ENCODE assay signal across 25 cellular contexts in the genomic region with DNA sequence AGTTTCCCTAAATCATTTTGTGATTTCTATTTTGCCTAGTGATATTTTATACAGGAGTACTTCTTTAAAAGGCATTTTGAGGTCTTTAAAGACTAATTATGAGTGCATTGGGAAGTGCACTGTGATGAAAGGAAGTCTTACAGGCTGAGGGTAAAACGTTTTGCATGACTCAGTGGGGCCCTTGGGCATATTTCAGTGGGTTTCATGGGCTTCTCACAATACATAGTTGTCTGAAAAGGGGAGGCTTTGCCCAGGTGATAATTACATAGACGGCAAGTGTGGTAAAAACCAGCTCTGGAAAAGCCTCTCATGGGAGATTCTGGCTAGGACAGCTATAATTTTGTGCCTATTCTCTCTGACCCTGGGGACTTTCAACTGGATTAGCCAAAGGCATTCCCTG.
"Had no signal": no experiment of that assay in that cellular context is flagged by ENCODE, and none has a peak within 500 bp of the region (broad histone marks: within the 10 kb centered on the region; RNA-seq: fewer than 3 reads in every experiment).

No MANE protein-coding gene starts in this region.

- H3K9me3 Mint-ChIP-seq: activated naive CD4-positive, alpha-beta T cell treated with anti-CD3 and anti-CD28 coated beads for 36 hours; activated naive CD8-positive, alpha-beta T cell treated with anti-CD3 and anti-CD28 coated beads for 36 hours; activated T-helper 1 cell treated with anti-CD3 and anti-CD28 coated beads, Interleukin-12 subunit alpha, Interleukin-12 subunit beta, Interleukin-2, Interleukin-4 antibody, amounts not matched to agents 30 ng/mL and 10 ng/mL and 1 ng/mL, durations not matched to agents 14 hours and 24 hours and 36 hours had no signal

- H3K4me1 Mint-ChIP-seq: activated naive CD8-positive, alpha-beta T cell treated with anti-CD3 and anti-CD28 coated beads for 36 hours; memory B cell; naive thymus-derived CD8-positive, alpha-beta T cell had no signal

- H3K27ac Mint-ChIP-seq: activated naive CD4-positive, alpha-beta T cell treated with anti-CD3 and anti-CD28 coated beads for 36 hours; activated naive CD8-positive, alpha-beta T cell treated with anti-CD3 and anti-CD28 coated beads for 36 hours; activated T-helper 1 cell treated with anti-CD3 and anti-CD28 coated beads, Interleukin-12 subunit alpha, Interleukin-12 subunit beta, Interleukin-2, Interleukin-4 antibody, amounts not matched to agents 30 ng/mL and 10 ng/mL and 1 ng/mL, durations not matched to agents 14 hours and 24 hours and 36 hours; brain; memory B cell; naive thymus-derived CD8-positive, alpha-beta T cell had no signal

- H3K4me3 ChIP-seq: ascending aorta, coronary artery, dorsolateral prefrontal cortex, testis had no signal

- H3K27ac ChIP-seq: ascending aorta, coronary artery, dorsolateral prefrontal cortex, testis, VCaP had no signal

- DNase-seq: activated CD4-positive, alpha-beta T cell treated with anti-CD3 and anti-CD28 coated beads for 4 hours; activated CD4-positive, alpha-beta T cell treated with anti-CD3 and anti-CD28 coated beads, Interleukin-2, amount 50 U/mL, for 4 hours; activated CD8-positive, alpha-beta memory T cell treated with anti-CD3 and anti-CD28 coated beads, Interleukin-2, amount 50 U/mL, for 4 hours; activated effector memory CD4-positive, alpha-beta T cell treated with anti-CD3 and anti-CD28 coated beads, Interleukin-2, amount 50 U/mL, for 16 hours; activated naive CD4-positive, alpha-beta T cell treated with anti-CD3 and anti-CD28 coated beads for 36 hours; activated naive CD8-positive, alpha-beta T cell treated with anti-CD3 and anti-CD28 coated beads for 36 hours; activated T-cell treated with anti-CD3 and anti-CD28 coated beads, Interleukin-2, amount 50 U/mL, for 1 hour; dorsolateral prefrontal cortex; effector memory CD4-positive, alpha-beta T cell; erythroblast; head of caudate nucleus; hippocampal formation; kidney; naive thymus-derived CD8-positive, alpha-beta T cell; right cardiac atrium; stimulated activated CD4-positive, alpha-beta T cell treated with anti-CD3 and anti-CD28 coated beads, Interleukin-2, amount 100 ng/mL, for 48 hours; stimulated activated naive CD4-positive, alpha-beta T cell treated with Interleukin-2 at 50 U/mL for 16 hours; testis; trophoblast cell had no signal

- H3K4me1 ChIP-seq: ascending aorta, testis had no signal

- H3K4me3 Mint-ChIP-seq: activated naive CD4-positive, alpha-beta T cell treated with anti-CD3 and anti-CD28 coated beads for 36 hours; activated naive CD8-positive, alpha-beta T cell treated with anti-CD3 and anti-CD28 coated beads for 36 hours; activated T-helper 1 cell treated with anti-CD3 and anti-CD28 coated beads, Interleukin-12 subunit alpha, Interleukin-12 subunit beta, Interleukin-2, Interleukin-4 antibody, amounts not matched to agents 30 ng/mL and 10 ng/mL and 1 ng/mL, durations not matched to agents 14 hours and 24 hours and 36 hours; brain; memory B cell; naive thymus-derived CD8-positive, alpha-beta T cell had no signal

- ATAC-seq: naive thymus-derived CD8-positive, alpha-beta T cell; right cardiac atrium had no signal

- H3K27me3 ChIP-seq: ascending aorta, testis had no signal

- H3K36me3 Mint-ChIP-seq: activated naive CD8-positive, alpha-beta T cell treated with anti-CD3 and anti-CD28 coated beads for 36 hours; brain; memory B cell; naive thymus-derived CD8-positive, alpha-beta T cell had no signal

- H3K27me3 Mint-ChIP-seq: brain had no signal

- H3K36me3 ChIP-seq: ascending aorta had no signal

- H3K9me3 ChIP-seq: ascending aorta, testis had no signal
